In genomic region chr6:47709160-47709559, GRCh38 we compare ENCODE assay signal across 18 cellular contexts. TPM values are rescaled to one million over a fixed set of nuclear protein-coding genes. Genes with fewer than 3 reads are reported as not detected.
DNase-seq lines count a peak whose midpoint lies in the region; ATAC-seq and TF ChIP-seq lines count a peak whose summit lies in the region.
"Had no signal": no experiment of that assay in that cellular context is flagged by ENCODE, and none has a peak within 500 bp of the region (broad histone marks: within the 10 kb centered on the region; RNA-seq: fewer than 3 reads in every experiment).

No MANE protein-coding gene starts in this region.

- H3K4me2 ChIP-seq in GM23338: no peak overlapping the region
- H3K4me2 ChIP-seq: BLaER1 treated with 17β-estradiol and CSF1 and Interleukin-3, amounts not matched to agents 10 nM and 100 nM had no signal

- H3K36me3 ChIP-seq in GM23338 (ENCODE audit: insufficient read depth): no peaks in the 10 kb centered on the region
- H3K36me3 ChIP-seq in mucosa of descending colon (ENCODE audit: low read depth): no peaks in the 10 kb centered on the region
- no peaks in the 10 kb centered on the region for H3K36me3 ChIP-seq in BE2C
- H3K36me3 ChIP-seq: BLaER1 treated with 17β-estradiol and CSF1 and Interleukin-3, amounts not matched to agents 10 nM and 100 nM had no signal

- intact Hi-C loops in mucosa of descending colon (cut with DNase I, micrococcal nuclease): no loop called here

- DNase-seq in GM23338 (ENCODE audit: low spot score): no peak
- DNase-seq in NCI-H1092 treated with DMSO at 0.1 percent for 48 hours (lab: John Stamatoyannopoulos, UW): peak; percentile 69
- DNase-seq in NCI-H774 (lab: John Stamatoyannopoulos, UW): peak; percentile 66
- no peak for DNase-seq in mucosa of descending colon
- no peak for DNase-seq in BE2C
- DNase-seq in CD1c-positive myeloid dendritic cell (ENCODE audit: extremely low spot score): no peak
- DNase-seq: ACHN; CD8-positive, alpha-beta T cell; NCI-H1105; NCI-H146; NCI-H2081; NCI-H510A treated with DMSO at 0.1 percent for 48 hours; Right ventricle myocardium superior; SW 1271; T-helper 17 cell had no signal

- H3F3A ChIP-seq in GM23338 (replicated peaks; ENCODE audit: low read depth): no peaks in the 10 kb centered on the region

- ATAC-seq in GM23338: no peak
- peak; percentile 26 for ATAC-seq in mucosa of descending colon
- ATAC-seq in HG03354 (IDR thresholded peaks at IDR 0.05; ENCODE audit: poor library complexity, severe bottlenecking, unreplicated experiment): no peak
- ATAC-seq: CD8-positive, alpha-beta T cell; T-helper 17 cell had no signal

- H3K9me2 ChIP-seq in GM23338 (ENCODE audit: insufficient read depth): peaks cover 6% of the 10 kb centered on the region; the same call in 1 of the 2 replicates

- H3K27ac Mint-ChIP-seq in GM23338: no peak overlapping the region
- H3K27ac Mint-ChIP-seq: CD8-positive, alpha-beta T cell; T-helper 17 cell had no signal

- peak overlapping the region; percentile 33; the same call in 1 of the 2 replicates for H2AFZ ChIP-seq in GM23338

- no peaks in the 10 kb centered on the region for H3K4me1 Mint-ChIP-seq in GM23338

- no peaks in the 10 kb centered on the region for H3K27me3 ChIP-seq in GM23338 (ENCODE audit: insufficient read depth)
- H3K27me3 ChIP-seq in BE2C: peaks cover 7% of the 10 kb centered on the region
- H3K27me3 ChIP-seq: BLaER1 treated with 17β-estradiol and CSF1 and Interleukin-3, amounts not matched to agents 10 nM and 100 nM had no signal

- no peak overlapping the region for H3K4me3 Mint-ChIP-seq in GM23338
- H3K4me3 Mint-ChIP-seq: CD8-positive, alpha-beta T cell; T-helper 17 cell had no signal

- no peaks in the 10 kb centered on the region for H3K27me3 Mint-ChIP-seq in GM23338 (ENCODE audit: insufficient read depth, low read depth, poor library complexity)

- no peak overlapping the region for H3K27ac ChIP-seq in GM23338 (ENCODE audit: low read depth)
- H3K27ac ChIP-seq: BLaER1 treated with 17β-estradiol and CSF1 and Interleukin-3, amounts not matched to agents 10 nM and 100 nM; SK-N-MC had no signal

- H3K79me2 ChIP-seq in GM23338 (replicated peaks; ENCODE audit: insufficient read depth): no peaks in the 10 kb centered on the region

- H3K4me1 ChIP-seq in GM23338 (ENCODE audit: insufficient read depth): no peaks in the 10 kb centered on the region
- no peaks in the 10 kb centered on the region for H3K4me1 ChIP-seq in mucosa of descending colon (ENCODE audit: low read depth)
- H3K4me1 ChIP-seq in BE2C: no peaks in the 10 kb centered on the region
- H3K4me1 ChIP-seq: BLaER1 treated with 17β-estradiol and CSF1 and Interleukin-3, amounts not matched to agents 10 nM and 100 nM had no signal

- no peaks in the 10 kb centered on the region for H3K36me3 Mint-ChIP-seq in GM23338 (ENCODE audit: low read depth)
- H3K36me3 Mint-ChIP-seq: CD8-positive, alpha-beta T cell had no signal

- 0 out of 3 replicates have a peak, but pooled peaks cover 6% of the 10 kb centered on the region for H3K9me3 Mint-ChIP-seq in GM23338
- H3K9me3 Mint-ChIP-seq: CD8-positive, alpha-beta T cell had no signal

- H3K4me3 ChIP-seq in GM23338 (no peak overlapping the region), mucosa of descending colon (no peak overlapping the region), BE2C (ENCODE audit: low read depth, low read length) (no peak overlapping the region)
- H3K4me3 ChIP-seq: BLaER1 treated with 17β-estradiol and CSF1 and Interleukin-3, amounts not matched to agents 10 nM and 100 nM; SK-N-MC had no signal

- H3K9me3 ChIP-seq in mucosa of descending colon (no peaks in the 10 kb centered on the region), BE2C (no peaks in the 10 kb centered on the region)
- H3K9me3 ChIP-seq: BLaER1 treated with 17β-estradiol and CSF1 and Interleukin-3, amounts not matched to agents 10 nM and 100 nM had no signal

- TF ChIP-seq CTCF in GM23338 (conservative IDR thresholded peaks at IDR 0.05; ENCODE audit: low read depth in 2 of 2) (no peak), mucosa of descending colon (IDR thresholded peaks at IDR 0.05) (no peak), BE2C (IDR thresholded peaks at IDR 0.05; ENCODE audit: low read depth, low read length) (no peak)

- no peaks in the 10 kb centered on the region for H4K20me1 ChIP-seq in GM23338 (replicated peaks; ENCODE audit: insufficient read depth)
- H4K20me1 ChIP-seq: BLaER1 treated with 17β-estradiol and CSF1 and Interleukin-3, amounts not matched to agents 10 nM and 100 nM had no signal

TF ChIP-seq in GM23338, 12 proteins besides CTCF, POLR2A, EP300 and RAD21 (continues in another document):
- TF ChIP-seq ZNF114 (CRISPR knock-in tag; IDR thresholded peaks at IDR 0.05) (no peak), ETS1 (IDR thresholded peaks at IDR 0.05) (no peak), POLR2AphosphoS5 (IDR thresholded peaks at IDR 0.05; ENCODE audit: low read depth) (no peak), CREB1 (CRISPR knock-in tag; IDR thresholded peaks at IDR 0.05; ENCODE audit: low read depth) (no peak), STAT1 (IDR thresholded peaks at IDR 0.05; ENCODE audit: unreplicated experiment) (no peak), ZNF331 (CRISPR knock-in tag; IDR thresholded peaks at IDR 0.05; ENCODE audit: low read depth) (no peak), JUNB (IDR thresholded peaks at IDR 0.05; ENCODE audit: unreplicated experiment) (no peak), ZNF462 (CRISPR knock-in tag; IDR thresholded peaks at IDR 0.05) (no peak)

RNA-seq across cellular contexts. Expression of gene ADGRF4, which starts 10.8 kb away (rescaled TPM):
- total RNA-seq in GM23338 (2014; rRNA removed; shearing (Covaris generic)): not detected in 2 replicates
- polyA plus RNA-seq in GM23338 (2016; fragmentation: Nextera tagmentation; extraction: Ambion mirVana): not detected in 2 replicates
- 1 to 10 TPM in 2 of 3 donors, under 1 TPM in 1; 0.79 to 3.9 (median 2.6) TPM for total RNA-seq in mucosa of descending colon
- not detected for polyA plus RNA-seq in BE2C (2012; ENCODE audit: insufficient read depth, insufficient read length, low read depth)
- total RNA-seq: CD8-positive, alpha-beta T cell; Right ventricle myocardium superior; T-helper 17 cell had no signal

Comparison
In these comparisons a context has a peak if more than half of its experiments do, and no peak if none do; other contexts are left out.
1. DNase-seq: peak in NCI-H1092 treated with DMSO at 0.1 percent for 48 hours (single experiment) and NCI-H774 (single experiment); none in GM23338 (single experiment), mucosa of descending colon (0 of 3), BE2C (single experiment) and CD1c-positive myeloid dendritic cell (single experiment).